1 cellular context compared by ENCODE assay signal in genomic region chr7:44460325-44460724, GRCh38.
TF ChIP-seq lines count a peak whose summit lies in the region.

No MANE protein-coding gene starts in this region.

TF ChIP-seq in GM12878, 131 proteins besides CTCF, POLR2A, EP300 and RAD21 (continued from another document and continues in another):
- TF ChIP-seq, protein P1, sequence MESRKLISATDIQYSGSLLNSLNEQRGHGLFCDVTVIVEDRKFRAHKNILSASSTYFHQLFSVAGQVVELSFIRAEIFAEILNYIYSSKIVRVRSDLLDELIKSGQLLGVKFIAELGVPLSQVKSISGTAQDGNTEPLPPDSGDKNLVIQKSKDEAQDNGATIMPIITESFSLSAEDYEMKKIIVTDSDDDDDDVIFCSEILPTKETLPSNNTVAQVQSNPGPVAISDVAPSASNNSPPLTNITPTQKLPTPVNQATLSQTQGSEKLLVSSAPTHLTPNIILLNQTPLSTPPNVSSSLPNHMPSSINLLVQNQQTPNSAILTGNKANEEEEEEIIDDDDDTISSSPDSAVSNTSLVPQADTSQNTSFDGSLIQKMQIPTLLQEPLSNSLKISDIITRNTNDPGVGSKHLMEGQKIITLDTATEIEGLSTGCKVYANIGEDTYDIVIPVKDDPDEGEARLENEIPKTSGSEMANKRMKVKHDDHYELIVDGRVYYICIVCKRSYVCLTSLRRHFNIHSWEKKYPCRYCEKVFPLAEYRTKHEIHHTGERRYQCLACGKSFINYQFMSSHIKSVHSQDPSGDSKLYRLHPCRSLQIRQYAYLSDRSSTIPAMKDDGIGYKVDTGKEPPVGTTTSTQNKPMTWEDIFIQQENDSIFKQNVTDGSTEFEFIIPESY (IDR thresholded peaks at IDR 0.05) = no peak
- peak in 1 of 2 experiments; percentile 46; a peak in 1 of 4 replicates for TF ChIP-seq SRF (IDR thresholded peaks at IDR 0.05; ENCODE audit: low read depth in 2 of 2, low read length in 2 of 2)
- TF ChIP-seq, protein P2, sequence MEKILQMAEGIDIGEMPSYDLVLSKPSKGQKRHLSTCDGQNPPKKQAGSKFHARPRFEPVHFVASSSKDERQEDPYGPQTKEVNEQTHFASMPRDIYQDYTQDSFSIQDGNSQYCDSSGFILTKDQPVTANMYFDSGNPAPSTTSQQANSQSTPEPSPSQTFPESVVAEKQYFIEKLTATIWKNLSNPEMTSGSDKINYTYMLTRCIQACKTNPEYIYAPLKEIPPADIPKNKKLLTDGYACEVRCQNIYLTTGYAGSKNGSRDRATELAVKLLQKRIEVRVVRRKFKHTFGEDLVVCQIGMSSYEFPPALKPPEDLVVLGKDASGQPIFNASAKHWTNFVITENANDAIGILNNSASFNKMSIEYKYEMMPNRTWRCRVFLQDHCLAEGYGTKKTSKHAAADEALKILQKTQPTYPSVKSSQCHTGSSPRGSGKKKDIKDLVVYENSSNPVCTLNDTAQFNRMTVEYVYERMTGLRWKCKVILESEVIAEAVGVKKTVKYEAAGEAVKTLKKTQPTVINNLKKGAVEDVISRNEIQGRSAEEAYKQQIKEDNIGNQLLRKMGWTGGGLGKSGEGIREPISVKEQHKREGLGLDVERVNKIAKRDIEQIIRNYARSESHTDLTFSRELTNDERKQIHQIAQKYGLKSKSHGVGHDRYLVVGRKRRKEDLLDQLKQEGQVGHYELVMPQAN (conservative IDR thresholded peaks at IDR 0.05) = no peak
- TF ChIP-seq POLR2AphosphoS2 (IDR thresholded peaks at IDR 0.05; ENCODE audit: low read depth, low read length) = no peak
- TF ChIP-seq, protein P3, sequence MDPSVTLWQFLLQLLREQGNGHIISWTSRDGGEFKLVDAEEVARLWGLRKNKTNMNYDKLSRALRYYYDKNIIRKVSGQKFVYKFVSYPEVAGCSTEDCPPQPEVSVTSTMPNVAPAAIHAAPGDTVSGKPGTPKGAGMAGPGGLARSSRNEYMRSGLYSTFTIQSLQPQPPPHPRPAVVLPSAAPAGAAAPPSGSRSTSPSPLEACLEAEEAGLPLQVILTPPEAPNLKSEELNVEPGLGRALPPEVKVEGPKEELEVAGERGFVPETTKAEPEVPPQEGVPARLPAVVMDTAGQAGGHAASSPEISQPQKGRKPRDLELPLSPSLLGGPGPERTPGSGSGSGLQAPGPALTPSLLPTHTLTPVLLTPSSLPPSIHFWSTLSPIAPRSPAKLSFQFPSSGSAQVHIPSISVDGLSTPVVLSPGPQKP (IDR thresholded peaks at IDR 0.05; ENCODE audit: low read depth, low read length) = no peak
- no peak for TF ChIP-seq MYB (IDR thresholded peaks at IDR 0.05; ENCODE audit: borderline replicate concordance, low read depth, low read length)
- peak; percentile 85 for TF ChIP-seq PAX5 (IDR thresholded peaks at IDR 0.05; ENCODE audit: borderline replicate concordance, low read depth, low read length)
- TF ChIP-seq KAT2A (conservative IDR thresholded peaks at IDR 0.05; ENCODE audit: control insufficient read depth, low read depth, low read length) = no peak
- TF ChIP-seq YY1 (IDR thresholded peaks at IDR 0.05; ENCODE audit: low read depth, low read length) = no peak
- TF ChIP-seq, protein P4, sequence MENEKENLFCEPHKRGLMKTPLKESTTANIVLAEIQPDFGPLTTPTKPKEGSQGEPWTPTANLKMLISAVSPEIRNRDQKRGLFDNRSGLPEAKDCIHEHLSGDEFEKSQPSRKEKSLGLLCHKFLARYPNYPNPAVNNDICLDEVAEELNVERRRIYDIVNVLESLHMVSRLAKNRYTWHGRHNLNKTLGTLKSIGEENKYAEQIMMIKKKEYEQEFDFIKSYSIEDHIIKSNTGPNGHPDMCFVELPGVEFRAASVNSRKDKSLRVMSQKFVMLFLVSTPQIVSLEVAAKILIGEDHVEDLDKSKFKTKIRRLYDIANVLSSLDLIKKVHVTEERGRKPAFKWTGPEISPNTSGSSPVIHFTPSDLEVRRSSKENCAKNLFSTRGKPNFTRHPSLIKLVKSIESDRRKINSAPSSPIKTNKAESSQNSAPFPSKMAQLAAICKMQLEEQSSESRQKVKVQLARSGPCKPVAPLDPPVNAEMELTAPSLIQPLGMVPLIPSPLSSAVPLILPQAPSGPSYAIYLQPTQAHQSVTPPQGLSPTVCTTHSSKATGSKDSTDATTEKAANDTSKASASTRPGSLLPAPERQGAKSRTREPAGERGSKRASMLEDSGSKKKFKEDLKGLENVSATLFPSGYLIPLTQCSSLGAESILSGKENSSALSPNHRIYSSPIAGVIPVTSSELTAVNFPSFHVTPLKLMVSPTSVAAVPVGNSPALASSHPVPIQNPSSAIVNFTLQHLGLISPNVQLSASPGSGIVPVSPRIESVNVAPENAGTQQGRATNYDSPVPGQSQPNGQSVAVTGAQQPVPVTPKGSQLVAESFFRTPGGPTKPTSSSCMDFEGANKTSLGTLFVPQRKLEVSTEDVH (IDR thresholded peaks at IDR 0.05; ENCODE audit: low read depth, partially characterized antibody) = no peak
- TF ChIP-seq, protein P5, sequence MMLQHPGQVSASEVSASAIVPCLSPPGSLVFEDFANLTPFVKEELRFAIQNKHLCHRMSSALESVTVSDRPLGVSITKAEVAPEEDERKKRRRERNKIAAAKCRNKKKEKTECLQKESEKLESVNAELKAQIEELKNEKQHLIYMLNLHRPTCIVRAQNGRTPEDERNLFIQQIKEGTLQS (IDR thresholded peaks at IDR 0.05; ENCODE audit: borderline replicate concordance, extremely low read depth, low read depth, low read length) = peak; percentile 49; the same call in 1 of the 2 replicates
- TF ChIP-seq ZBTB40 (IDR thresholded peaks at IDR 0.05; ENCODE audit: borderline replicate concordance) = no peak
- TF ChIP-seq ZNF274 (IDR thresholded peaks at IDR 0.05; ENCODE audit: insufficient read depth, insufficient read length) = no peak
- TF ChIP-seq NR2F1 (conservative IDR thresholded peaks at IDR 0.05) = no peak
- TF ChIP-seq ZBTB11 (CRISPR knock-in tag; IDR thresholded peaks at IDR 0.05) = no peak
- no peak for TF ChIP-seq ZNF217 (IDR thresholded peaks at IDR 0.05)
- TF ChIP-seq POU2F2 (IDR thresholded peaks at IDR 0.05; ENCODE audit: borderline replicate concordance, low read depth, low read length) = peak; percentile 55; the same call in 1 of the 3 replicates
- no peak for TF ChIP-seq POLR2AphosphoS5 (IDR thresholded peaks at IDR 0.05; ENCODE audit: low read length)
- no peak for TF ChIP-seq TCF7 (IDR thresholded peaks at IDR 0.05; ENCODE audit: borderline replicate concordance)
- TF ChIP-seq MEF2A (IDR thresholded peaks at IDR 0.05; ENCODE audit: insufficient read depth, low read depth, low read length) = peak; percentile 83
- no peak for TF ChIP-seq WRNIP1 (IDR thresholded peaks at IDR 0.05; ENCODE audit: borderline replicate concordance, low read depth, low read length)
- TF ChIP-seq, protein P6, sequence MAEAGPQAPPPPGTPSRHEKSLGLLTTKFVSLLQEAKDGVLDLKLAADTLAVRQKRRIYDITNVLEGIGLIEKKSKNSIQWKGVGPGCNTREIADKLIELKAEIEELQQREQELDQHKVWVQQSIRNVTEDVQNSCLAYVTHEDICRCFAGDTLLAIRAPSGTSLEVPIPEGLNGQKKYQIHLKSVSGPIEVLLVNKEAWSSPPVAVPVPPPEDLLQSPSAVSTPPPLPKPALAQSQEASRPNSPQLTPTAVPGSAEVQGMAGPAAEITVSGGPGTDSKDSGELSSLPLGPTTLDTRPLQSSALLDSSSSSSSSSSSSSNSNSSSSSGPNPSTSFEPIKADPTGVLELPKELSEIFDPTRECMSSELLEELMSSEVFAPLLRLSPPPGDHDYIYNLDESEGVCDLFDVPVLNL (IDR thresholded peaks at IDR 0.05; ENCODE audit: low read depth, low read length) = no peak
- no peak for TF ChIP-seq CHD4 (IDR thresholded peaks at IDR 0.05)
- TF ChIP-seq RCOR1 (conservative IDR thresholded peaks at IDR 0.05; ENCODE audit: low read depth, low read length) = no peak
- no peak for TF ChIP-seq ZZZ3 (IDR thresholded peaks at IDR 0.05; ENCODE audit: control insufficient read depth, insufficient read length, low read depth)
- peak; percentile 51; the same call in 1 of the 2 replicates for TF ChIP-seq SPI1 (IDR thresholded peaks at IDR 0.05; ENCODE audit: borderline replicate concordance, insufficient read depth, low read depth, low read length)
- peak; percentile 52; the same call in 1 of the 2 replicates for TF ChIP-seq CREM (IDR thresholded peaks at IDR 0.05; ENCODE audit: low read depth)
- peak; percentile 94 for TF ChIP-seq NFIC (IDR thresholded peaks at IDR 0.05; ENCODE audit: low read depth, low read length)
- no peak for TF ChIP-seq E4F1 (IDR thresholded peaks at IDR 0.05; ENCODE audit: borderline replicate concordance, partially characterized antibody)
- TF ChIP-seq USF2 (IDR thresholded peaks at IDR 0.05; ENCODE audit: borderline replicate concordance, low read depth, low read length) = peak; percentile 77; the same call in 1 of the 2 replicates
- TF ChIP-seq PKNOX1 (IDR thresholded peaks at IDR 0.05) = no peak
- peak; percentile 67 to 69; a peak in 3 of 4 replicates for TF ChIP-seq IKZF2 (IDR thresholded peaks at IDR 0.05)
- TF ChIP-seq RBBP5 (conservative IDR thresholded peaks at IDR 0.05) = no peak
- no peak for TF ChIP-seq RB1 (IDR thresholded peaks at IDR 0.05; ENCODE audit: borderline replicate concordance)
- TF ChIP-seq YBX1 (IDR thresholded peaks at IDR 0.05) = no peak
